Comparison of ENCODE assay signal across 9 cellular contexts in genomic region chr19:8361921-8362793, GRCh38. TPM values are rescaled to one million over a fixed set of nuclear protein-coding genes. Genes with fewer than 3 reads are reported as not detected.
DNase-seq lines count a peak whose midpoint lies in the region; ATAC-seq and TF ChIP-seq lines count a peak whose summit lies in the region.
"Had no signal": no experiment of that assay in that cellular context is flagged by ENCODE, and none has a peak within 500 bp of the region (broad histone marks: within the 10 kb centered on the region; RNA-seq: fewer than 3 reads in every experiment).

No MANE protein-coding gene starts in this region.

- TF ChIP-seq POLR2A in NB4 (IDR thresholded peaks at IDR 0.05; ENCODE audit: extremely low read depth, insufficient read length) (no peak), prostate gland (IDR thresholded peaks at IDR 0.05) (peak; percentile 46)

- no peak for TF ChIP-seq CTCF in NB4 (IDR thresholded peaks at IDR 0.05; ENCODE audit: low read depth, low read length)
- TF ChIP-seq CTCF in prostate gland (IDR thresholded peaks at IDR 0.05), result no peak
- no peak for TF ChIP-seq CTCF in GM13976 (IDR thresholded peaks at IDR 0.05; ENCODE audit: borderline replicate concordance, control extremely low read depth, extremely low read depth, insufficient read depth, missing control alignments)

- ATAC-seq in activated T-helper 17 cell treated with anti-CD3 and anti-CD28 coated beads, Interleukin-2, amount 50 U/mL, for 72 hours (replicated peaks), result peak; percentile 86
- ATAC-seq in HG02759 (IDR thresholded peaks at IDR 0.05; ENCODE audit: unreplicated experiment) (no peak), GM21360 (IDR thresholded peaks at IDR 0.05; ENCODE audit: unreplicated experiment) (no peak)

- no peak overlapping the region for H3K4me3 ChIP-seq in NB4 (ENCODE audit: low read depth, low read length)
- no peak overlapping the region for H3K4me3 ChIP-seq in prostate gland

- peaks cover 15% of the 10 kb centered on the region for H3K27me3 Mint-ChIP-seq in activated T-helper 17 cell treated with anti-CD3 and anti-CD28 coated beads, Interleukin-2, amount 50 U/mL, for 72 hours

- no peaks in the 10 kb centered on the region for H3K36me3 ChIP-seq in prostate gland

- intact Hi-C loops in head of caudate nucleus (cut with DNase I), result no loop called here
- intact Hi-C loops in prostate gland (cut with DNase I), result loop anchor here (2.0 kb wide), 1 partner anchor 27 kb away; no protein-coding TSS in a partner anchor

- H3K27me3 ChIP-seq in prostate gland (replicated peaks; ENCODE audit: insufficient read depth), result no peaks in the 10 kb centered on the region

- in situ Hi-C loops in GM13976 (cut with MboI; ENCODE audit: low sequenced_read_pairs, unreplicated experiment), result no loop called here

- 47% methylated on average over 11 of the region's 12 CpGs for WGBS in prostate gland

- peak overlapping the region; percentile 73 to 80 for H3K27ac ChIP-seq in prostate gland
- H3K27ac ChIP-seq: KMS-11 had no signal

- DNase-seq in D341Med (ENCODE audit: low spot score) (peak; percentile 61), NB4 (ENCODE audit: low read depth) (peak; percentile 44), head of caudate nucleus (peak; percentile 28 to 92 (median 72)), prostate gland (ENCODE audit: low spot score) (peak; percentile 98), GM13976 (ENCODE audit: low spot score) (no peak)

- peak overlapping the region; percentile 72 for H3K27ac Mint-ChIP-seq in activated T-helper 17 cell treated with anti-CD3 and anti-CD28 coated beads, Interleukin-2, amount 50 U/mL, for 72 hours

- H3K9me3 Mint-ChIP-seq in activated T-helper 17 cell treated with anti-CD3 and anti-CD28 coated beads, Interleukin-2, amount 50 U/mL, for 72 hours, result no peaks in the 10 kb centered on the region

- H3K9me3 ChIP-seq in prostate gland, result no peaks in the 10 kb centered on the region

- H3K4me3 Mint-ChIP-seq in activated T-helper 17 cell treated with anti-CD3 and anti-CD28 coated beads, Interleukin-2, amount 50 U/mL, for 72 hours, result peak overlapping the region; percentile 96

- peaks cover 29% of the 10 kb centered on the region for H3K36me3 Mint-ChIP-seq in activated T-helper 17 cell treated with anti-CD3 and anti-CD28 coated beads, Interleukin-2, amount 50 U/mL, for 72 hours (ENCODE audit: low read depth)

- peaks cover 14% of the 10 kb centered on the region for H3K4me1 Mint-ChIP-seq in activated T-helper 17 cell treated with anti-CD3 and anti-CD28 coated beads, Interleukin-2, amount 50 U/mL, for 72 hours

- H3K4me1 ChIP-seq in prostate gland (replicated peaks), result peaks cover 4% of the 10 kb centered on the region

RNA-seq across cellular contexts. Expression of gene ANGPTL4, which starts 1.8 kb away (rescaled TPM):
- total RNA-seq in activated T-helper 17 cell treated with anti-CD3 and anti-CD28 coated beads, Interleukin-2, amount 50 U/mL, for 72 hours, result 100 to 1,000 TPM in 1 of 2 donors, 1 to 10 TPM in 1; 4.8 to 120 TPM
- total RNA-seq in prostate gland, result 10 to 100 TPM; 25.7 to 26.4 TPM

RNA-seq across cellular contexts. Expression of gene KANK3, which starts 19.1 kb away (rescaled TPM):
- 1 to 10 TPM; 1.4 to 6.3 TPM for total RNA-seq in activated T-helper 17 cell treated with anti-CD3 and anti-CD28 coated beads, Interleukin-2, amount 50 U/mL, for 72 hours
- 10 to 100 TPM; 15.4 to 23.8 TPM for total RNA-seq in prostate gland

RNA-seq across cellular contexts. Expression of gene RAB11B, which starts 28.0 kb away (rescaled TPM):
- 10 to 100 TPM; 79.0 to 81.1 TPM for total RNA-seq in activated T-helper 17 cell treated with anti-CD3 and anti-CD28 coated beads, Interleukin-2, amount 50 U/mL, for 72 hours
- total RNA-seq in prostate gland, result 100 to 1,000 TPM in 1 of 2 donors, 10 to 100 TPM in 1; 60.7 to 103 TPM

RNA-seq across cellular contexts. Expression of gene RPS28, which starts 40.9 kb away (rescaled TPM):
- 1,000 to 10,000 TPM; 2,364 to 2,621 TPM for total RNA-seq in activated T-helper 17 cell treated with anti-CD3 and anti-CD28 coated beads, Interleukin-2, amount 50 U/mL, for 72 hours
- 100 to 1,000 TPM; 488 to 498 TPM for total RNA-seq in prostate gland

RNA-seq across cellular contexts. Expression of gene NDUFA7, which starts 41.0 kb away (rescaled TPM):
- total RNA-seq in activated T-helper 17 cell treated with anti-CD3 and anti-CD28 coated beads, Interleukin-2, amount 50 U/mL, for 72 hours, result 10 to 100 TPM; 42.6 to 51.3 TPM
- total RNA-seq in prostate gland, result 10 to 100 TPM; 39.6 to 52.6 TPM
